Comparison of ENCODE assay signal across 1 cellular context in genomic region chr19:45320997-45321775, GRCh38.
A peak's percentile ranks its signal among the peaks of the same experiment; 100 is the strongest.
TF ChIP-seq lines count a peak whose summit lies in the region.

No MANE protein-coding gene starts in this region.

TF ChIP-seq in HepG2, 621 proteins besides CTCF, POLR2A, EP300 and RAD21 (continued from another document):
- no peak for TF ChIP-seq CREBL2 (CRISPR knock-in tag; IDR thresholded peaks at IDR 0.05; ENCODE audit: borderline replicate concordance)
- peak; percentile 29; the same call in 1 of the 2 replicates for TF ChIP-seq ZNF770 (CRISPR knock-in tag; IDR thresholded peaks at IDR 0.05)
- TF ChIP-seq ZNF235 (CRISPR knock-in tag; IDR thresholded peaks at IDR 0.05; ENCODE audit: borderline replicate concordance), result no peak
- TF ChIP-seq ZMYM3 (CRISPR knock-in tag; IDR thresholded peaks at IDR 0.05), result peak; percentile 77
- TF ChIP-seq, protein P1, sequence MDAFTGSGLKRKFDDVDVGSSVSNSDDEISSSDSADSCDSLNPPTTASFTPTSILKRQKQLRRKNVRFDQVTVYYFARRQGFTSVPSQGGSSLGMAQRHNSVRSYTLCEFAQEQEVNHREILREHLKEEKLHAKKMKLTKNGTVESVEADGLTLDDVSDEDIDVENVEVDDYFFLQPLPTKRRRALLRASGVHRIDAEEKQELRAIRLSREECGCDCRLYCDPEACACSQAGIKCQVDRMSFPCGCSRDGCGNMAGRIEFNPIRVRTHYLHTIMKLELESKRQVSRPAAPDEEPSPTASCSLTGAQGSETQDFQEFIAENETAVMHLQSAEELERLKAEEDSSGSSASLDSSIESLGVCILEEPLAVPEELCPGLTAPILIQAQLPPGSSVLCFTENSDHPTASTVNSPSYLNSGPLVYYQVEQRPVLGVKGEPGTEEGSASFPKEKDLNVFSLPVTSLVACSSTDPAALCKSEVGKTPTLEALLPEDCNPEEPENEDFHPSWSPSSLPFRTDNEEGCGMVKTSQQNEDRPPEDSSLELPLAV (CRISPR knock-in tag; conservative IDR thresholded peaks at IDR 0.05; ENCODE audit: low read depth), result no peak
- TF ChIP-seq ZNF431 (CRISPR knock-in tag; IDR thresholded peaks at IDR 0.05; ENCODE audit: borderline replicate concordance, low read depth), result no peak
- TF ChIP-seq ZKSCAN1 (IDR thresholded peaks at IDR 0.05; ENCODE audit: low read length), result no peak
- no peak for TF ChIP-seq ZFY (CRISPR knock-in tag; IDR thresholded peaks at IDR 0.05)
- TF ChIP-seq, protein P2, sequence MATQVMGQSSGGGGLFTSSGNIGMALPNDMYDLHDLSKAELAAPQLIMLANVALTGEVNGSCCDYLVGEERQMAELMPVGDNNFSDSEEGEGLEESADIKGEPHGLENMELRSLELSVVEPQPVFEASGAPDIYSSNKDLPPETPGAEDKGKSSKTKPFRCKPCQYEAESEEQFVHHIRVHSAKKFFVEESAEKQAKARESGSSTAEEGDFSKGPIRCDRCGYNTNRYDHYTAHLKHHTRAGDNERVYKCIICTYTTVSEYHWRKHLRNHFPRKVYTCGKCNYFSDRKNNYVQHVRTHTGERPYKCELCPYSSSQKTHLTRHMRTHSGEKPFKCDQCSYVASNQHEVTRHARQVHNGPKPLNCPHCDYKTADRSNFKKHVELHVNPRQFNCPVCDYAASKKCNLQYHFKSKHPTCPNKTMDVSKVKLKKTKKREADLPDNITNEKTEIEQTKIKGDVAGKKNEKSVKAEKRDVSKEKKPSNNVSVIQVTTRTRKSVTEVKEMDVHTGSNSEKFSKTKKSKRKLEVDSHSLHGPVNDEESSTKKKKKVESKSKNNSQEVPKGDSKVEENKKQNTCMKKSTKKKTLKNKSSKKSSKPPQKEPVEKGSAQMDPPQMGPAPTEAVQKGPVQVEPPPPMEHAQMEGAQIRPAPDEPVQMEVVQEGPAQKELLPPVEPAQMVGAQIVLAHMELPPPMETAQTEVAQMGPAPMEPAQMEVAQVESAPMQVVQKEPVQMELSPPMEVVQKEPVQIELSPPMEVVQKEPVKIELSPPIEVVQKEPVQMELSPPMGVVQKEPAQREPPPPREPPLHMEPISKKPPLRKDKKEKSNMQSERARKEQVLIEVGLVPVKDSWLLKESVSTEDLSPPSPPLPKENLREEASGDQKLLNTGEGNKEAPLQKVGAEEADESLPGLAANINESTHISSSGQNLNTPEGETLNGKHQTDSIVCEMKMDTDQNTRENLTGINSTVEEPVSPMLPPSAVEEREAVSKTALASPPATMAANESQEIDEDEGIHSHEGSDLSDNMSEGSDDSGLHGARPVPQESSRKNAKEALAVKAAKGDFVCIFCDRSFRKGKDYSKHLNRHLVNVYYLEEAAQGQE (IDR thresholded peaks at IDR 0.05; ENCODE audit: borderline replicate concordance in 1 of 2, low read depth in 1 of 2, low read length in 2 of 2), result no peak
- TF ChIP-seq GLI4 (CRISPR knock-in tag; IDR thresholded peaks at IDR 0.05; ENCODE audit: borderline replicate concordance), result no peak
